In the genomic region with DNA sequence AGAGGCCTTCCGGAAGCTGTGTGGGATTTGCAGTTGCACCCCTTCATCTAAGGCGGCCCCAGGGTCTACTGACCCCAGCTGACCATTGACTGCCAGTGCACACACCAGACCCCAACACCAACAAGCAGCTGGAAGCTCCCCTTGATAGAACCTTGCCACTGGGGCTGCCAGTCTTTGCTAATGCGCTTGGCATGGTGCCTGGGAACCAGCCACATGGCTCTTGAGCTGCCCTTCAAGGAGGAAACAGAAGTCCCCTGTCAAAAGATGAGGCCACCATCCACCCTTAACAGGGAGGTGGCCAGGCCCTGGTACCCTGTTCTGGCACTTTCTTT, we compare ENCODE assay signal across 1 cellular context.
TF ChIP-seq lines count a peak whose summit lies in the region.

No MANE protein-coding gene starts in this region.

TF ChIP-seq in HepG2, 621 proteins besides CTCF, POLR2A, EP300 and RAD21:
- TF ChIP-seq, protein P1, sequence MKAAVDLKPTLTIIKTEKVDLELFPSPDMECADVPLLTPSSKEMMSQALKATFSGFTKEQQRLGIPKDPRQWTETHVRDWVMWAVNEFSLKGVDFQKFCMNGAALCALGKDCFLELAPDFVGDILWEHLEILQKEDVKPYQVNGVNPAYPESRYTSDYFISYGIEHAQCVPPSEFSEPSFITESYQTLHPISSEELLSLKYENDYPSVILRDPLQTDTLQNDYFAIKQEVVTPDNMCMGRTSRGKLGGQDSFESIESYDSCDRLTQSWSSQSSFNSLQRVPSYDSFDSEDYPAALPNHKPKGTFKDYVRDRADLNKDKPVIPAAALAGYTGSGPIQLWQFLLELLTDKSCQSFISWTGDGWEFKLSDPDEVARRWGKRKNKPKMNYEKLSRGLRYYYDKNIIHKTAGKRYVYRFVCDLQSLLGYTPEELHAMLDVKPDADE (CRISPR knock-in tag; IDR thresholded peaks at IDR 0.05): no peak
- TF ChIP-seq SP2 (CRISPR knock-in tag; IDR thresholded peaks at IDR 0.05): no peak
- TF ChIP-seq, protein P2, sequence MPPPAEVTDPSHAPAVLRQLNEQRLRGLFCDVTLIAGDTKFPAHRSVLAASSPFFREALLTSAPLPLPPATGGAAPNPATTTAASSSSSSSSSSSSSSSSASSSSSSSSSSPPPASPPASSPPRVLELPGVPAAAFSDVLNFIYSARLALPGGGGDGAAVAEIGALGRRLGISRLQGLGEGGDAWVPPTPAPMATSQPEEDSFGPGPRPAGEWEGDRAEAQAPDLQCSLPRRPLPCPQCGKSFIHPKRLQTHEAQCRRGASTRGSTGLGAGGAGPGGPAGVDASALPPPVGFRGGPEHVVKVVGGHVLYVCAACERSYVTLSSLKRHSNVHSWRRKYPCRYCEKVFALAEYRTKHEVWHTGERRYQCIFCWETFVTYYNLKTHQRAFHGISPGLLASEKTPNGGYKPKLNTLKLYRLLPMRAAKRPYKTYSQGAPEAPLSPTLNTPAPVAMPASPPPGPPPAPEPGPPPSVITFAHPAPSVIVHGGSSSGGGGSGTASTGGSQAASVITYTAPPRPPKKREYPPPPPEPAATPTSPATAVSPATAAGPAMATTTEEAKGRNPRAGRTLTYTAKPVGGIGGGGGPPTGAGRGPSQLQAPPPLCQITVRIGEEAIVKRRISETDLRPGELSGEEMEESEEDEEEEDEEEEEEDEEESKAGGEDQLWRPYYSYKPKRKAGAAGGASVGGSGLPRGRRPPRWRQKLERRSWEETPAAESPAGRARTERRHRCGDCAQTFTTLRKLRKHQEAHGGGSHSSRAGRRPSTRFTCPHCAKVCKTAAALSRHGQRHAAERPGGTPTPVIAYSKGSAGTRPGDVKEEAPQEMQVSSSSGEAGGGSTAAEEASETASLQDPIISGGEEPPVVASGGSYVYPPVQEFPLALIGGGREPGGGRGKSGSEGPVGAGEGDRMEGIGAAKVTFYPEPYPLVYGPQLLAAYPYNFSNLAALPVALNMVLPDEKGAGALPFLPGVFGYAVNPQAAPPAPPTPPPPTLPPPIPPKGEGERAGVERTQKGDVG (CRISPR knock-in tag; IDR thresholded peaks at IDR 0.05; ENCODE audit: borderline replicate concordance): no peak
- no peak for TF ChIP-seq ZFP82 (CRISPR knock-in tag; IDR thresholded peaks at IDR 0.05; ENCODE audit: borderline replicate concordance)
- no peak for TF ChIP-seq CAMTA2 (CRISPR knock-in tag; IDR thresholded peaks at IDR 0.05; ENCODE audit: borderline replicate concordance)
- TF ChIP-seq HMG20B (CRISPR knock-in tag; conservative IDR thresholded peaks at IDR 0.05): no peak
TF ChIP-seq in HepG2: peak in this region for 0.
